2 cellular contexts compared by ENCODE assay signal in the genomic region with DNA sequence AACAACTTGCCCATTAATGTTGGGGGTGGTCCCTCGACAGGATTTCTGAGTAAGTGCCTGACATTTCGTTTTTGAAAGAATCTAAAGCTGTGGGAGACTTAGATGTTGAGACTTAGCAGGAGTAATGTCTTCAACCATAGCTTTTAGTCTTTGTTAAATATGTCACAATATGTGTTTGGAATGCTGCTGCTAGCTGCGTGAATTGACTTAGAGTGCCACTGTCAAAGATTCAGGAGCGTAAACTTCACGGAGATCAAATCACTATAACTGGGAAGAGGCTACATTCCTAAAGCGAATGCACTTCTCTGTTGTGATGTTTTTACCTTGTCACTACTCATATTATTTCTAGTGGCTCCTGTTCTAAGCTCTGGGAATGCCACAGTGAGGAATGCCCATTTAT.
TF ChIP-seq lines count a peak whose summit lies in the region.

No MANE protein-coding gene starts in this region.

TF ChIP-seq in IMR-90, 13 proteins besides CTCF, POLR2A, EP300 and RAD21:
- TF ChIP-seq NFE2L2 (IDR thresholded peaks at IDR 0.05; ENCODE audit: low read depth, low read length) (no peak), MAFK (IDR thresholded peaks at IDR 0.05; ENCODE audit: low read depth, low read length) (no peak), BHLHE40 (IDR thresholded peaks at IDR 0.05; ENCODE audit: low read depth, low read length) (no peak), FOS (IDR thresholded peaks at IDR 0.05; ENCODE audit: low read depth, low read length) (no peak), CHD1 (IDR thresholded peaks at IDR 0.05; ENCODE audit: low read depth, low read length) (no peak), SMC3 (IDR thresholded peaks at IDR 0.05; ENCODE audit: low read depth, low read length) (no peak), MAZ (IDR thresholded peaks at IDR 0.05; ENCODE audit: borderline replicate concordance, low read depth, low read length) (no peak), RCOR1 (IDR thresholded peaks at IDR 0.05; ENCODE audit: insufficient replicate concordance, low read length) (no peak), MXI1 (IDR thresholded peaks at IDR 0.05; ENCODE audit: borderline replicate concordance, low read depth, low read length) (no peak), USF2 (IDR thresholded peaks at IDR 0.05; ENCODE audit: low read depth, low read length) (no peak), RFX5 (IDR thresholded peaks at IDR 0.05; ENCODE audit: low read depth, low read length) (no peak), CEBPB (IDR thresholded peaks at IDR 0.05; ENCODE audit: low read depth, low read length) (no peak)
- TF ChIP-seq, protein P1, sequence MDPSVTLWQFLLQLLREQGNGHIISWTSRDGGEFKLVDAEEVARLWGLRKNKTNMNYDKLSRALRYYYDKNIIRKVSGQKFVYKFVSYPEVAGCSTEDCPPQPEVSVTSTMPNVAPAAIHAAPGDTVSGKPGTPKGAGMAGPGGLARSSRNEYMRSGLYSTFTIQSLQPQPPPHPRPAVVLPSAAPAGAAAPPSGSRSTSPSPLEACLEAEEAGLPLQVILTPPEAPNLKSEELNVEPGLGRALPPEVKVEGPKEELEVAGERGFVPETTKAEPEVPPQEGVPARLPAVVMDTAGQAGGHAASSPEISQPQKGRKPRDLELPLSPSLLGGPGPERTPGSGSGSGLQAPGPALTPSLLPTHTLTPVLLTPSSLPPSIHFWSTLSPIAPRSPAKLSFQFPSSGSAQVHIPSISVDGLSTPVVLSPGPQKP (IDR thresholded peaks at IDR 0.05; ENCODE audit: borderline replicate concordance, low read depth, low read length): no peak
TF ChIP-seq in IMR-90: peak in this region for 0.

TF ChIP-seq in K562, 482 proteins besides CTCF, POLR2A, EP300 and RAD21:
- TF ChIP-seq HDAC8 (tag; IDR thresholded peaks at IDR 0.05): no peak
- 0 out of 2 replicates have a peak, but pooled peaks have one; percentile 5 for TF ChIP-seq NR2C2 (CRISPR knock-in tag; IDR thresholded peaks at IDR 0.05)
- no peak for TF ChIP-seq NR2C2 (tag; IDR thresholded peaks at IDR 0.05)
- TF ChIP-seq ZKSCAN1 (IDR thresholded peaks at IDR 0.05; ENCODE audit: low read depth, low read length): no peak
- TF ChIP-seq, protein P2, sequence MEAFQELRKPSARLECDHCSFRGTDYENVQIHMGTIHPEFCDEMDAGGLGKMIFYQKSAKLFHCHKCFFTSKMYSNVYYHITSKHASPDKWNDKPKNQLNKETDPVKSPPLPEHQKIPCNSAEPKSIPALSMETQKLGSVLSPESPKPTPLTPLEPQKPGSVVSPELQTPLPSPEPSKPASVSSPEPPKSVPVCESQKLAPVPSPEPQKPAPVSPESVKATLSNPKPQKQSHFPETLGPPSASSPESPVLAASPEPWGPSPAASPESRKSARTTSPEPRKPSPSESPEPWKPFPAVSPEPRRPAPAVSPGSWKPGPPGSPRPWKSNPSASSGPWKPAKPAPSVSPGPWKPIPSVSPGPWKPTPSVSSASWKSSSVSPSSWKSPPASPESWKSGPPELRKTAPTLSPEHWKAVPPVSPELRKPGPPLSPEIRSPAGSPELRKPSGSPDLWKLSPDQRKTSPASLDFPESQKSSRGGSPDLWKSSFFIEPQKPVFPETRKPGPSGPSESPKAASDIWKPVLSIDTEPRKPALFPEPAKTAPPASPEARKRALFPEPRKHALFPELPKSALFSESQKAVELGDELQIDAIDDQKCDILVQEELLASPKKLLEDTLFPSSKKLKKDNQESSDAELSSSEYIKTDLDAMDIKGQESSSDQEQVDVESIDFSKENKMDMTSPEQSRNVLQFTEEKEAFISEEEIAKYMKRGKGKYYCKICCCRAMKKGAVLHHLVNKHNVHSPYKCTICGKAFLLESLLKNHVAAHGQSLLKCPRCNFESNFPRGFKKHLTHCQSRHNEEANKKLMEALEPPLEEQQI (IDR thresholded peaks at IDR 0.05): no peak
